In the genomic region with DNA sequence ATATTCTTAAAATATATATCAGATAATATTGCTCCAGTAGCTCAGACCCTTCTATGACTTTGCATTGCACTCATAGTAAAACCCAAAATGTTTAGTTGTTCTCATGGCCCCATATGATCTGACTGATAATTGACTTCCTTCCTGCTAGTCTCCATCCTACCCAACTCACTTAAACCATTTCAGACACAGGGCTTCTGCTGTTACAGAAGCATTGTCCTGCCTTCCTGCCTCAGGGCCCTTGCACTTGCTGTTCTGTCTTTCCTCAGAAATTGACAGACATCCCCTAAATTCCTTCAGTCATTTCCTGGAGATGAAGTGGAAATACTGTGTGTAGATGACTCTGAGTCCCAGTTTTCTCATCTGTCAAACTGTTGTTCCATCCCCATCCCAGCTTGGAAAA, we compare ENCODE assay signal across 19 cellular contexts. TPM values are rescaled to one million over a fixed set of nuclear protein-coding genes. Genes with fewer than 3 reads are reported as not detected.
A peak's percentile ranks its signal among the peaks of the same experiment; 100 is the strongest.
DNase-seq lines count a peak whose midpoint lies in the region; ATAC-seq and TF ChIP-seq lines count a peak whose summit lies in the region.
"Had no signal": no experiment of that assay in that cellular context is flagged by ENCODE, and none has a peak within 500 bp of the region (broad histone marks: within the 10 kb centered on the region; RNA-seq: fewer than 3 reads in every experiment).

No MANE protein-coding gene starts in this region.

- H3F3A ChIP-seq in Loucy (ENCODE audit: low read depth) (no peaks in the 10 kb centered on the region), smooth muscle cell (ENCODE audit: low read depth) (no peaks in the 10 kb centered on the region)

- H3K9ac ChIP-seq in Loucy (ENCODE audit: low read depth, low read length, poor library complexity, severe bottlenecking) = no peak overlapping the region
- no peak overlapping the region for H3K9ac ChIP-seq in smooth muscle cell (ENCODE audit: low read depth)
- H3K9ac ChIP-seq: BLaER1 treated with 17β-estradiol and CSF1 and Interleukin-3, amounts not matched to agents 10 nM and 100 nM; GM23248 had no signal

- intact Hi-C loops in spleen (cut with DNase I; ENCODE audit: low total_unique reads) = loop anchor here (5.0 to 10.0 kb wide), 4 partner anchors 364 to 662 kb away; partner anchors contain the start of gene ZNF266

- H2AFZ ChIP-seq in Loucy (ENCODE audit: low read length) = no peak overlapping the region
- H2AFZ ChIP-seq in smooth muscle cell (ENCODE audit: low read depth) = no peak overlapping the region
- H2AFZ ChIP-seq: GM23248 had no signal

- POLR2A ChIA-PET in activated CD8-positive, alpha-beta T cell treated with anti-CD3 and anti-CD28 coated beads, Interleukin-2, amount 10 ng/mL, durations not matched to agents 7 days and 5 days (lab: Charles Lee) = interaction anchor here (0.5 to 1.4 kb wide), 4 partner anchors 19 to 481 kb away, joined by 3 to 4 read pairs (median 3); partner anchors contain the start of gene ZNF561

- H3K4me3 ChIP-seq in Loucy (ENCODE audit: low read length, poor library complexity, severe bottlenecking) (no peak overlapping the region), spleen (no peak overlapping the region), smooth muscle cell (no peak overlapping the region)
- H3K4me3 ChIP-seq: BLaER1 treated with 17β-estradiol and CSF1 and Interleukin-3, amounts not matched to agents 10 nM and 100 nM; GM23248; HAP-1 had no signal

- H3K36me3 ChIP-seq in Loucy (ENCODE audit: insufficient read depth, low read length) (no peaks in the 10 kb centered on the region), spleen (no peaks in the 10 kb centered on the region), smooth muscle cell (ENCODE audit: low read depth) (no peaks in the 10 kb centered on the region)
- H3K36me3 ChIP-seq: HAP-1 had no signal

- DNase-seq in activated T-cell treated with anti-CD3 and anti-CD28 coated beads, Interleukin-2, amount 50 U/mL, for 24 hours = no peak
- no peak for DNase-seq in activated T-cell treated with anti-CD3 and anti-CD28 coated beads, Interleukin-2, amount 50 U/mL, for 1 hour
- DNase-seq in activated CD8-positive, alpha-beta T cell treated with anti-CD3 and anti-CD28 coated beads, Interleukin-2, amount 10 ng/mL, durations not matched to agents 7 days and 5 days = no peak
- DNase-seq in spleen (peak; percentile 11), smooth muscle cell (lab: John Stamatoyannopoulos, UW; ENCODE audit: unreplicated experiment) (no peak), OCI-M1 (lab: John Stamatoyannopoulos, UW) (no peak)
- DNase-seq: CD8-positive, alpha-beta memory T cell; GM23248; Kasumi-1; MM.1S; NCI-H1105 treated with DMSO at 0.1 percent for 48 hours; NCI-H1694 treated with DMSO at 0.1 percent for 48 hours; NCI-H510A; NCI-H774; Right ventricle myocardium superior had no signal

- no peak for TF ChIP-seq POLR2A in spleen (IDR thresholded peaks at IDR 0.05)

- H3K27me3 ChIP-seq in Loucy (ENCODE audit: insufficient read depth, low read length, poor library complexity, severe bottlenecking) (no peaks in the 10 kb centered on the region), spleen (replicated peaks in 1 of 7) (no peaks in the 10 kb centered on the region), smooth muscle cell (ENCODE audit: low read depth) (no peaks in the 10 kb centered on the region)
- H3K27me3 ChIP-seq: BLaER1 treated with 17β-estradiol and CSF1 and Interleukin-3, amounts not matched to agents 10 nM and 100 nM had no signal

- peak overlapping the region; percentile 10 for H3K27ac Mint-ChIP-seq in activated T-cell treated with anti-CD3 and anti-CD28 coated beads, Interleukin-2, amount 50 U/mL, for 24 hours
- H3K27ac Mint-ChIP-seq in activated CD8-positive, alpha-beta T cell treated with anti-CD3 and anti-CD28 coated beads, Interleukin-2, amount 10 ng/mL, durations not matched to agents 7 days and 5 days = peak overlapping the region; percentile 41
- H3K27ac Mint-ChIP-seq: IgD-negative memory B cell had no signal

- TF ChIP-seq CTCF in Loucy (conservative IDR thresholded peaks at IDR 0.05; ENCODE audit: low read length) = no peak
- no peak for TF ChIP-seq CTCF in spleen (IDR thresholded peaks at IDR 0.05 in 8 of 11, conservative IDR thresholded peaks at IDR 0.05 in 3 of 11)
- TF ChIP-seq CTCF in smooth muscle cell (IDR thresholded peaks at IDR 0.05; ENCODE audit: borderline replicate concordance, insufficient read depth, poor library complexity, severe bottlenecking) = no peak

- H3K4me3 Mint-ChIP-seq in activated T-cell treated with anti-CD3 and anti-CD28 coated beads, Interleukin-2, amount 50 U/mL, for 24 hours = no peak overlapping the region
- no peak overlapping the region for H3K4me3 Mint-ChIP-seq in activated CD8-positive, alpha-beta T cell treated with anti-CD3 and anti-CD28 coated beads, Interleukin-2, amount 10 ng/mL, durations not matched to agents 7 days and 5 days
- H3K4me3 Mint-ChIP-seq: IgD-negative memory B cell had no signal

- no peaks in the 10 kb centered on the region for H3K27me3 Mint-ChIP-seq in activated T-cell treated with anti-CD3 and anti-CD28 coated beads, Interleukin-2, amount 50 U/mL, for 24 hours
- no peaks in the 10 kb centered on the region for H3K27me3 Mint-ChIP-seq in activated CD8-positive, alpha-beta T cell treated with anti-CD3 and anti-CD28 coated beads, Interleukin-2, amount 10 ng/mL, durations not matched to agents 7 days and 5 days (ENCODE audit: low read depth)
- H3K27me3 Mint-ChIP-seq: CD8-positive, alpha-beta memory T cell; IgD-negative memory B cell had no signal

- no peaks in the 10 kb centered on the region for H3K9me3 ChIP-seq in Loucy (ENCODE audit: insufficient read depth, low read depth, low read length)
- H3K9me3 ChIP-seq in spleen = no peaks in the 10 kb centered on the region
- no peaks in the 10 kb centered on the region for H3K9me3 ChIP-seq in smooth muscle cell (replicated peaks; ENCODE audit: low read depth)
- H3K9me3 ChIP-seq: BLaER1 treated with 17β-estradiol and CSF1 and Interleukin-3, amounts not matched to agents 10 nM and 100 nM; HAP-1 had no signal

- peak overlapping the region; percentile 30 for H3K4me2 ChIP-seq in Loucy (ENCODE audit: low read depth, low read length, poor library complexity, severe bottlenecking)
- no peak overlapping the region for H3K4me2 ChIP-seq in smooth muscle cell

- no peaks in the 10 kb centered on the region for H3K9me3 Mint-ChIP-seq in activated T-cell treated with anti-CD3 and anti-CD28 coated beads, Interleukin-2, amount 50 U/mL, for 24 hours
- no peaks in the 10 kb centered on the region for H3K9me3 Mint-ChIP-seq in activated CD8-positive, alpha-beta T cell treated with anti-CD3 and anti-CD28 coated beads, Interleukin-2, amount 10 ng/mL, durations not matched to agents 7 days and 5 days (ENCODE audit: insufficient read depth)
- H3K9me3 Mint-ChIP-seq: CD8-positive, alpha-beta memory T cell; IgD-negative memory B cell had no signal

- no peaks in the 10 kb centered on the region for H3K9me2 ChIP-seq in Loucy (replicated peaks; ENCODE audit: low read depth, low read length)

- H3K79me2 ChIP-seq in Loucy (ENCODE audit: insufficient read depth, low read length) (no peaks in the 10 kb centered on the region), smooth muscle cell (ENCODE audit: low read depth) (no peaks in the 10 kb centered on the region)

- ATAC-seq in activated CD8-positive, alpha-beta T cell treated with anti-CD3 and anti-CD28 coated beads, Interleukin-2, amount 10 ng/mL, durations not matched to agents 7 days and 5 days = no peak

- H3K27ac ChIP-seq in spleen = no peak overlapping the region
- H3K27ac ChIP-seq in smooth muscle cell (ENCODE audit: low read depth) = no peak overlapping the region
- H3K27ac ChIP-seq: GM23248 had no signal

- H3K4me1 Mint-ChIP-seq in activated T-cell treated with anti-CD3 and anti-CD28 coated beads, Interleukin-2, amount 50 U/mL, for 24 hours (ENCODE audit: low read depth) = peaks cover 25% of the 10 kb centered on the region
- peaks cover 23% of the 10 kb centered on the region for H3K4me1 Mint-ChIP-seq in activated CD8-positive, alpha-beta T cell treated with anti-CD3 and anti-CD28 coated beads, Interleukin-2, amount 10 ng/mL, durations not matched to agents 7 days and 5 days (ENCODE audit: low read depth)

- H4K20me1 ChIP-seq in Loucy (ENCODE audit: insufficient read depth, low read length, poor library complexity, severe bottlenecking) (no peaks in the 10 kb centered on the region), smooth muscle cell (ENCODE audit: low read depth) (no peaks in the 10 kb centered on the region)
- H4K20me1 ChIP-seq: BLaER1 treated with 17β-estradiol and CSF1 and Interleukin-3, amounts not matched to agents 10 nM and 100 nM had no signal

- CTCF ChIA-PET in activated CD8-positive, alpha-beta T cell treated with anti-CD3 and anti-CD28 coated beads, Interleukin-2, amount 10 ng/mL, durations not matched to agents 7 days and 5 days (lab: Charles Lee) = interaction anchor here (1.0 to 2.5 kb wide), 3 partner anchors 8 to 172 kb away, joined by 3 to 9 read pairs (median 3); no protein-coding TSS in a partner anchor

- H3K4me1 ChIP-seq in Loucy (ENCODE audit: insufficient read depth, low read length, poor library complexity, severe bottlenecking) (peaks cover 19% of the 10 kb centered on the region), spleen (peaks cover 0 to 17% (median 7%) of the 10 kb centered on the region in 6 donors), smooth muscle cell (ENCODE audit: low read depth) (no peaks in the 10 kb centered on the region)
- H3K4me1 ChIP-seq: HAP-1 had no signal

- H3K36me3 Mint-ChIP-seq in activated T-cell treated with anti-CD3 and anti-CD28 coated beads, Interleukin-2, amount 50 U/mL, for 24 hours (ENCODE audit: low read depth) = peaks cover 13% of the 10 kb centered on the region
- no peaks in the 10 kb centered on the region for H3K36me3 Mint-ChIP-seq in activated CD8-positive, alpha-beta T cell treated with anti-CD3 and anti-CD28 coated beads, Interleukin-2, amount 10 ng/mL, durations not matched to agents 7 days and 5 days (ENCODE audit: low read depth)
- H3K36me3 Mint-ChIP-seq: IgD-negative memory B cell had no signal

RNA-seq across cellular contexts. Expression of gene FBXL12, which starts 19.7 kb away (rescaled TPM):
- total RNA-seq in activated CD8-positive, alpha-beta T cell treated with anti-CD3 and anti-CD28 coated beads, Interleukin-2, amount 10 ng/mL, durations not matched to agents 7 days and 5 days = 10 to 100 TPM; 26.4 to 29.0 TPM
- 10 to 100 TPM; 19.8 to 31.9 (median 22.9) TPM for total RNA-seq in spleen
- 10 to 100 TPM; 14.5 to 18.1 (median 16.0) TPM for polyA plus RNA-seq in spleen
- 38.2 and 41.3 TPM in 2 replicates for total RNA-seq in smooth muscle cell
- polyA plus RNA-seq in smooth muscle cell = 62.5 and 73.5 TPM in 2 replicates

RNA-seq across cellular contexts. Expression of gene UBL5, which starts 28.6 kb away (rescaled TPM):
- total RNA-seq in activated CD8-positive, alpha-beta T cell treated with anti-CD3 and anti-CD28 coated beads, Interleukin-2, amount 10 ng/mL, durations not matched to agents 7 days and 5 days = 100 to 1,000 TPM; 383 to 395 TPM
- total RNA-seq in spleen (100 to 1,000 TPM; 180 to 286 (median 224) TPM), smooth muscle cell (516 and 848 TPM in 2 replicates)
- polyA plus RNA-seq in spleen (100 to 1,000 TPM; 615 to 778 (median 743) TPM), smooth muscle cell (574 and 631 TPM in 2 replicates)

RNA-seq across cellular contexts. Expression of gene ZNF846, which starts 30.6 kb away (rescaled TPM):
- 10 to 100 TPM in 1 of 2 experiments, 1 to 10 TPM in 1; 9.4 to 12.5 TPM for total RNA-seq in activated CD8-positive, alpha-beta T cell treated with anti-CD3 and anti-CD28 coated beads, Interleukin-2, amount 10 ng/mL, durations not matched to agents 7 days and 5 days
- total RNA-seq in spleen = 10 to 100 TPM in 6 of 7 donors, 1 to 10 TPM in 1; 7.8 to 24.0 (median 17.0) TPM
- polyA plus RNA-seq in spleen = 1 to 10 TPM; 4.8 to 5.9 (median 5.5) TPM
- 12.3 and 48.6 TPM in 2 replicates for total RNA-seq in smooth muscle cell
- polyA plus RNA-seq in smooth muscle cell = 17.6 and 19.7 TPM in 2 replicates

RNA-seq across cellular contexts. Expression of gene PIN1, which starts 36.0 kb away (rescaled TPM):
- total RNA-seq in activated CD8-positive, alpha-beta T cell treated with anti-CD3 and anti-CD28 coated beads, Interleukin-2, amount 10 ng/mL, durations not matched to agents 7 days and 5 days = 100 to 1,000 TPM; 114 to 117 TPM
- 10 to 100 TPM; 37.7 to 53.2 (median 46.8) TPM for total RNA-seq in spleen
- 10 to 100 TPM; 60.8 to 86.1 (median 77.7) TPM for polyA plus RNA-seq in spleen
- total RNA-seq in smooth muscle cell = 68.0 and 73.0 TPM in 2 replicates
- polyA plus RNA-seq in smooth muscle cell = 127 and 149 TPM in 2 replicates
